Comparison of ENCODE assay signal across 25 cellular contexts in genomic region chr10:103941801-103942200, GRCh38. TPM values are rescaled to one million over a fixed set of nuclear protein-coding genes. Genes with fewer than 3 reads are reported as not detected.
DNase-seq lines count a peak whose midpoint lies in the region; TF ChIP-seq lines count a peak whose summit lies in the region.
"Had no signal": no experiment of that assay in that cellular context is flagged by ENCODE, and none has a peak within 500 bp of the region (broad histone marks: within the 10 kb centered on the region; RNA-seq: fewer than 3 reads in every experiment).

No MANE protein-coding gene starts in this region.

- 0% methylated on average over 2 of the region's 2 CpGs for WGBS in mammary epithelial cell (ENCODE audit: low coverage, missing lambda C conversion rate)
- WGBS in esophagus squamous epithelium, 2 donors: 41 to 45% methylated on average over 2 of the region's 2 CpGs
- WGBS in suprapubic skin: 40% methylated on average over 2 of the region's 2 CpGs

- H3K27me3 ChIP-seq in mammary epithelial cell (ENCODE audit: insufficient read depth, low read length): no peaks in the 10 kb centered on the region
- H3K27me3 ChIP-seq in esophagus squamous epithelium: no peaks in the 10 kb centered on the region
- no peaks in the 10 kb centered on the region for H3K27me3 ChIP-seq in suprapubic skin
- H3K27me3 ChIP-seq: BLaER1 treated with 17β-estradiol and CSF1 and Interleukin-3, amounts not matched to agents 10 nM and 100 nM had no signal

- no peaks in the 10 kb centered on the region for H4K20me1 ChIP-seq in mammary epithelial cell (ENCODE audit: insufficient read depth, low read length)
- H4K20me1 ChIP-seq: BLaER1 treated with 17β-estradiol and CSF1 and Interleukin-3, amounts not matched to agents 10 nM and 100 nM had no signal

- H3K4me1 ChIP-seq in mammary epithelial cell (ENCODE audit: insufficient read depth, low read length) (peaks cover 24% of the 10 kb centered on the region), esophagus squamous epithelium (peaks cover 0 to 30% (median 5%) of the 10 kb centered on the region in 3 donors), suprapubic skin (peaks cover 6% of the 10 kb centered on the region)
- H3K4me1 ChIP-seq: BLaER1 treated with 17β-estradiol and CSF1 and Interleukin-3, amounts not matched to agents 10 nM and 100 nM had no signal

- H3K9ac ChIP-seq in mammary epithelial cell (ENCODE audit: insufficient read depth, low read length): peak overlapping the region; percentile 5
- H3K9ac ChIP-seq: BLaER1 treated with 17β-estradiol and CSF1 and Interleukin-3, amounts not matched to agents 10 nM and 100 nM had no signal

- in situ Hi-C loops in mammary epithelial cell (cut with MboI; ENCODE audit: low sequenced_read_pairs in 2 of 2): no loop called here

- peak; percentile 77 for DNase-seq in HPDE6-E6E7 (ENCODE audit: extremely low spot score)
- peak; percentile 95 for DNase-seq in mammary epithelial cell
- no peak for DNase-seq in esophagus squamous epithelium (lab: John Stamatoyannopoulos, UW)
- no peak for DNase-seq in suprapubic skin (ENCODE audit: low spot score in 2 of 2)
- DNase-seq in foreskin fibroblast: no peak
- no peak for DNase-seq in inferior parietal cortex (ENCODE audit: extremely low spot score)
- DNase-seq in T-helper 1 cell: no peak
- DNase-seq: Caco-2; CD4-positive, alpha-beta memory T cell; H9; IMR-90; KG1; MM.1S; NCI-H1048; NCI-H1417; NCI-H1694; NCI-H2029 treated with DMSO at 0.1 percent for 48 hours; NCI-H446 treated with DMSO at 0.1 percent for 48 hours; NCI-H526; NCI-H82; NK-92 treated with Interleukin-12 subunit alpha and Interleukin-12 subunit beta, amount 100 ng/mL, for 24 hours; PC-3; SHP77 had no signal

- peak overlapping the region; percentile 80 for H3K27ac ChIP-seq in mammary epithelial cell (ENCODE audit: insufficient read depth, low read depth, low read length)
- H3K27ac ChIP-seq in esophagus squamous epithelium: peak overlapping the region in 3 of 4 donors; percentile 54 to 67 (median 65)
- peak overlapping the region; percentile 42 for H3K27ac ChIP-seq in suprapubic skin
- H3K27ac ChIP-seq: BLaER1 treated with 17β-estradiol and CSF1 and Interleukin-3, amounts not matched to agents 10 nM and 100 nM; SK-N-MC had no signal

- no peaks in the 10 kb centered on the region for H3K79me2 ChIP-seq in mammary epithelial cell (ENCODE audit: insufficient read depth, low read length)

- dilution Hi-C loops in mammary epithelial cell (cut with HindIII; ENCODE audit: low sequenced_read_pairs): no loop called here

- CTCF ChIA-PET in mammary epithelial cell (lab: Charles Lee; ENCODE audit: low non-redundant PET): no interaction called here

- H3K9me3 ChIP-seq in mammary epithelial cell (replicated peaks; ENCODE audit: insufficient read depth, low read length): no peaks in the 10 kb centered on the region
- H3K9me3 ChIP-seq in esophagus squamous epithelium: no peaks in the 10 kb centered on the region
- no peaks in the 10 kb centered on the region for H3K9me3 ChIP-seq in suprapubic skin
- H3K9me3 ChIP-seq: BLaER1 treated with 17β-estradiol and CSF1 and Interleukin-3, amounts not matched to agents 10 nM and 100 nM; Caco-2 had no signal

- no peak for TF ChIP-seq EP300 in suprapubic skin (IDR thresholded peaks at IDR 0.05)

- H3K4me2 ChIP-seq in mammary epithelial cell (ENCODE audit: insufficient read depth, low read depth, low read length): peak overlapping the region; percentile 52
- H3K4me2 ChIP-seq: BLaER1 treated with 17β-estradiol and CSF1 and Interleukin-3, amounts not matched to agents 10 nM and 100 nM had no signal

- intact Hi-C loops in mammary epithelial cell (cut with micrococcal nuclease) (no loop called here), esophagus squamous epithelium (cut with DNase I) (no loop called here)

- BruUV-seq in mammary epithelial cell (replicated peaks; lab: Mats Ljungman, UMichigan): no TSS peak

- peak overlapping the region; percentile 37 for H2AFZ ChIP-seq in mammary epithelial cell (ENCODE audit: low read depth, low read length)

- TF ChIP-seq POLR2A in esophagus squamous epithelium (IDR thresholded peaks at IDR 0.05): no peak
- TF ChIP-seq POLR2A in suprapubic skin (IDR thresholded peaks at IDR 0.05): no peak

- TF ChIP-seq CTCF in mammary epithelial cell (conservative IDR thresholded peaks at IDR 0.05 in 1 of 2, IDR thresholded peaks at IDR 0.05 in 1 of 2; ENCODE audit: extremely low read depth in 1 of 2, insufficient read depth in 1 of 2, low read depth in 1 of 2, low read length in 2 of 2) (no peak), esophagus squamous epithelium (IDR thresholded peaks at IDR 0.05) (no peak), suprapubic skin (IDR thresholded peaks at IDR 0.05) (no peak), foreskin fibroblast (IDR thresholded peaks at IDR 0.05; ENCODE audit: low read depth, low read length) (no peak)

- H3K4me3 ChIP-seq in mammary epithelial cell (replicated peaks in 1 of 3; ENCODE audit: insufficient read depth in 1 of 3, low read depth in 2 of 3, low read length in 3 of 3): no peak overlapping the region
- H3K4me3 ChIP-seq in esophagus squamous epithelium: no peak overlapping the region
- no peak overlapping the region for H3K4me3 ChIP-seq in suprapubic skin
- H3K4me3 ChIP-seq in foreskin fibroblast (ENCODE audit: low read depth in 1 of 2, low read length in 2 of 2): no peak overlapping the region
- H3K4me3 ChIP-seq: BLaER1 treated with 17β-estradiol and CSF1 and Interleukin-3, amounts not matched to agents 10 nM and 100 nM; SK-N-MC had no signal

- H3K36me3 ChIP-seq in mammary epithelial cell (ENCODE audit: insufficient read depth, low read length) (no peaks in the 10 kb centered on the region), esophagus squamous epithelium (no peaks in the 10 kb centered on the region), suprapubic skin (no peaks in the 10 kb centered on the region)
- H3K36me3 ChIP-seq: BLaER1 treated with 17β-estradiol and CSF1 and Interleukin-3, amounts not matched to agents 10 nM and 100 nM had no signal

RNA-seq across cellular contexts. Expression of gene STN1, which starts 23.8 kb away (rescaled TPM):
- total RNA-seq in mammary epithelial cell (10 to 100 TPM; 42.6 to 65.0 TPM), esophagus squamous epithelium (10 to 100 TPM; 20.4 to 52.8 (median 32.5) TPM), suprapubic skin (10 to 100 TPM; 13.8 to 24.8 (median 22.9) TPM)
- polyA plus RNA-seq in mammary epithelial cell: 50.1 TPM
- 25.7 TPM for polyA minus RNA-seq in mammary epithelial cell

RNA-seq across cellular contexts. Expression of gene SLK, which starts 25.1 kb away (rescaled TPM):
- total RNA-seq in mammary epithelial cell (10 to 100 TPM; 79.5 to 85.0 TPM), esophagus squamous epithelium (100 to 1,000 TPM in 1 of 4 donors, 10 to 100 TPM in 3; 68.1 to 120 (median 80.4) TPM), suprapubic skin (10 to 100 TPM; 38.1 to 81.4 (median 56.3) TPM)
- 16.3 TPM for polyA plus RNA-seq in mammary epithelial cell
- polyA minus RNA-seq in mammary epithelial cell: 37.4 TPM

Comparison
In these comparisons a context has a peak if more than half of its experiments do, and no peak if none do; other contexts are left out.
1. DNase-seq: peak in HPDE6-E6E7 (single experiment) and mammary epithelial cell (single experiment); none in esophagus squamous epithelium (single experiment), suprapubic skin (0 of 2), foreskin fibroblast (0 of 2), inferior parietal cortex (single experiment) and T-helper 1 cell (0 of 5).
2. Peak in every context shown above with its lines, with median percentiles within 50 percentile points of each other: H3K27ac ChIP-seq.